8 cellular contexts compared by ENCODE assay signal in genomic region chr12:53625946-53626701, GRCh38. TPM values are rescaled to one million over a fixed set of nuclear protein-coding genes. Genes with fewer than 3 reads are reported as not detected.
A peak's percentile ranks its signal among the peaks of the same experiment; 100 is the strongest.
DNase-seq lines count a peak whose midpoint lies in the region; ATAC-seq and TF ChIP-seq lines count a peak whose summit lies in the region.

ATF7 (minus strand) TSS chr12:53626382; CDS start chr12:53601000, 25,382 bp downstream.

- H3K36me3 Mint-ChIP-seq in activated naive CD4-positive, alpha-beta T cell treated with anti-CD3 and anti-CD28 coated beads, Interleukin-2, amount 50 U/mL, for 24 hours, result peaks cover 4% of the 10 kb centered on the region

- H3K4me1 ChIP-seq in suprapubic skin, result peaks cover 38% of the 10 kb centered on the region

- TF ChIP-seq CTCF in GM06990 (IDR thresholded peaks at IDR 0.05; ENCODE audit: insufficient read depth, low read length, poor library complexity, severe bottlenecking), result no peak
- TF ChIP-seq CTCF in suprapubic skin (IDR thresholded peaks at IDR 0.05), result no peak

- no peaks in the 10 kb centered on the region for H3K9me3 ChIP-seq in suprapubic skin

- H3K4me1 Mint-ChIP-seq in activated naive CD4-positive, alpha-beta T cell treated with anti-CD3 and anti-CD28 coated beads, Interleukin-2, amount 50 U/mL, for 24 hours, result peaks cover 50% of the 10 kb centered on the region

- peak within 1 kb of the TSS; percentile 79 for H3K4me3 ChIP-seq in GM06990 (replicated peaks; ENCODE audit: low read depth, low read length)
- peak within 1 kb of the TSS; percentile 63 for H3K4me3 ChIP-seq in suprapubic skin

- peak within 1 kb of the TSS; percentile 100 for H3K4me3 Mint-ChIP-seq in activated naive CD4-positive, alpha-beta T cell treated with anti-CD3 and anti-CD28 coated beads, Interleukin-2, amount 50 U/mL, for 24 hours

- peak within 1 kb of the TSS; percentile 97 for H3K27ac Mint-ChIP-seq in activated naive CD4-positive, alpha-beta T cell treated with anti-CD3 and anti-CD28 coated beads, Interleukin-2, amount 50 U/mL, for 24 hours

- peak; percentile 97 for DNase-seq in GM06990 (ENCODE audit: extremely low read depth, insufficient read length)
- peak; percentile 94 for DNase-seq in NCI-H1092 (lab: John Stamatoyannopoulos, UW)
- peak; percentile 99 for DNase-seq in globus pallidus (ENCODE audit: low spot score)
- peak; percentile 82 to 100 (median 99) for DNase-seq in nucleus accumbens (lab: John Stamatoyannopoulos, UW)
- DNase-seq in suprapubic skin (ENCODE audit: low spot score in 2 of 2), result peak; percentile 98 to 99

- no peak for TF ChIP-seq EP300 in suprapubic skin (IDR thresholded peaks at IDR 0.05)

- under 1% methylated on average over 43 of the region's 48 CpGs for WGBS in suprapubic skin

- peak within 1 kb of the TSS; percentile 94 for H3K27ac ChIP-seq in suprapubic skin

- peak; percentile 95 for ATAC-seq in HG02588 (IDR thresholded peaks at IDR 0.05; ENCODE audit: unreplicated experiment)
- ATAC-seq in SK-N-SH treated with all-trans-retinoic acid at 6 μM for 48 hours, result peak; percentile 98

- H3K9me3 Mint-ChIP-seq in activated naive CD4-positive, alpha-beta T cell treated with anti-CD3 and anti-CD28 coated beads, Interleukin-2, amount 50 U/mL, for 24 hours, result no peaks in the 10 kb centered on the region

- H3K27me3 ChIP-seq in GM06990 (replicated peaks; ENCODE audit: control insufficient read depth, insufficient read depth, low read length) (no peaks in the 10 kb centered on the region), suprapubic skin (no peaks in the 10 kb centered on the region)

- H3K27me3 Mint-ChIP-seq in activated naive CD4-positive, alpha-beta T cell treated with anti-CD3 and anti-CD28 coated beads, Interleukin-2, amount 50 U/mL, for 24 hours, result no peaks in the 10 kb centered on the region

- peak in 1 of 2 donors; percentile 35 for TF ChIP-seq POLR2A in suprapubic skin (IDR thresholded peaks at IDR 0.05)

- H3K36me3 ChIP-seq in GM06990 (ENCODE audit: control insufficient read depth, insufficient read depth, low read length) (0 out of 2 replicates have a peak, but pooled peaks cover 1% of the 10 kb centered on the region), suprapubic skin (no peaks in the 10 kb centered on the region)

TF ChIP-seq in SK-N-SH treated with all-trans-retinoic acid at 6 μM for 48 hours, 23 proteins besides CTCF, POLR2A, EP300 and RAD21:
- no peak for TF ChIP-seq ARNTL (CRISPR knock-in tag; IDR thresholded peaks at IDR 0.05; ENCODE audit: borderline replicate concordance, low read depth)
- TF ChIP-seq PATZ1 (CRISPR knock-in tag; IDR thresholded peaks at IDR 0.05; ENCODE audit: borderline replicate concordance), result peak; percentile 73; the same call in 1 of the 2 replicates
TF ChIP-seq in SK-N-SH treated with all-trans-retinoic acid at 6 μM for 48 hours: peak in this region for 1.

RNA-seq across cellular contexts. Expression of gene ATF7, which starts in this region (rescaled TPM):
- total RNA-seq in suprapubic skin, result 10 to 100 TPM; 26.7 to 60.7 (median 40.5) TPM

Comparison
In these comparisons a context has a peak if more than half of its experiments do, and no peak if none do; other contexts are left out.
1. Peak in every context shown above with its lines: DNase-seq, ATAC-seq, H3K4me3 ChIP-seq and H3K27ac ChIP-seq.